In the genomic region with DNA sequence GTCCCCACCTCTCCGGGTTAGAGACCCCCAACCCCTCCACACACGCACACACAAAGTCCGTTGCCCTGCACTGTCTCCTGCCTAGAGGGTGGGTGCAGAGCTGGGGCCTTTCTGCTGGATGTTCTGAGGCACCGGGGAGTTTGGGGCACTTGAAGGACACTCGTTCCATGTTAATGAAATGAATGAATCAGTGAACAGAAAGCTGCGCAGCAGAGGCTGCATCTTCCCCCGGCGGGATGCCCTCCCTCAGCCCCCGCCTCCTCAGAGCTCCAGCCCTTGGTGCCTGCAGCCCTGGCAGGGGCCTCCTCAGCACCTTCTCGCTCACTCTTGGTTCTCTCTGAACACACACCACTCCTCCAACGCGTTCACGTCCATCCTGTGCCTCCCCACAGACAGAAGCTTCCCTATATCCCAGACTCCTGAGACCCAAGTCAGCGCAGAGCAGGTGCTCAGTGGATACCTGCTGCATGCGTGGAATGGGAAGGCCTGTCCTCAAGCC, we compare ENCODE assay signal across 30 cellular contexts.
"Had no signal": no experiment of that assay in that cellular context is flagged by ENCODE, and none has a peak within 500 bp of the region (broad histone marks: within the 10 kb centered on the region; RNA-seq: fewer than 3 reads in every experiment).

No MANE protein-coding gene starts in this region.

- FAIRE-seq: TTC549 had no signal

- DNase-seq: activated CD4-positive, alpha-beta T cell treated with anti-CD3 and anti-CD28 coated beads, Interleukin-2, amount 10 ng/mL, durations not matched to agents 24 days and 14 days; activated CD8-positive, alpha-beta T cell treated with anti-CD3 and anti-CD28 coated beads, Interleukin-2, amount 10 ng/mL, durations not matched to agents 7 days and 5 days; activated gamma-delta T cell treated with Interleukin-2 at 50 U/mL for 16 hours; activated naive CD4-positive, alpha-beta T cell treated with anti-CD3 and anti-CD28 coated beads, Interleukin-2, amount 50 U/mL, for 16 hours; amniotic stem cell; central memory CD4-positive, alpha-beta T cell; endodermal cell; foreskin fibroblast; hypothalamus; immature natural killer cell; naive B cell; nephron progenitor cell; SK-N-SH; stimulated activated CD4-positive, alpha-beta T cell treated with anti-CD3 and anti-CD28 coated beads, Interleukin-12 subunit alpha, Interleukin-12 subunit beta, amount 100 ng/mL, for 4 hours; stimulated activated CD4-positive, alpha-beta T cell treated with anti-CD3 and anti-CD28 coated beads, Interleukin-4, amount 100 ng/mL, for 1 hour; stimulated activated naive CD8-positive, alpha-beta T cell treated with anti-CD3 and anti-CD28 coated beads, Interleukin-15, Interleukin-2, amounts not matched to agents 100 U/mL and 50 U/mL, for 24 hours; SW 1271; T-helper 9 cell had no signal

- H3K36me3 ChIP-seq: heart left ventricle, neutrophil, ovary, prostate gland, thoracic aorta had no signal

- H3K4me1 Mint-ChIP-seq: endodermal cell, immature natural killer cell, nephron progenitor cell had no signal

- H3K4me3 ChIP-seq: heart left ventricle, ovary, prostate gland, thoracic aorta had no signal

- H3K4me2 ChIP-seq: SK-N-SH had no signal

- H3K9ac ChIP-seq: SK-N-SH had no signal

- H3K4me3 Mint-ChIP-seq: activated CD4-positive, alpha-beta T cell treated with anti-CD3 and anti-CD28 coated beads, Interleukin-2, amount 10 ng/mL, durations not matched to agents 24 days and 14 days; activated CD8-positive, alpha-beta T cell treated with anti-CD3 and anti-CD28 coated beads, Interleukin-2, amount 10 ng/mL, durations not matched to agents 7 days and 5 days; activated T-helper 1 cell treated with anti-CD3 and anti-CD28 coated beads, Interleukin-12 subunit alpha, Interleukin-12 subunit beta, Interleukin-2, Interleukin-4 antibody, amounts not matched to agents 30 ng/mL and 10 ng/mL and 1 ng/mL, durations not matched to agents 14 hours and 24 hours and 36 hours; dendritic cell treated with granulocyte-macrophage colony-stimulating factor and Interleukin-4, amounts not matched to agents 40 ng/mL and 50 ng/mL, for 4 days; endodermal cell; immature natural killer cell; naive B cell; nephron progenitor cell; T-helper 1 cell treated with Interleukin-12 subunit alpha and Interleukin-12 subunit beta and Interleukin-4 antibody, amounts not matched to agents 30 μg/mL and 1 μg/mL, for 36 hours; type B pancreatic cell had no signal

- H3K27ac Mint-ChIP-seq: activated CD4-positive, alpha-beta T cell treated with anti-CD3 and anti-CD28 coated beads, Interleukin-2, amount 10 ng/mL, durations not matched to agents 24 days and 14 days; activated CD8-positive, alpha-beta T cell treated with anti-CD3 and anti-CD28 coated beads, Interleukin-2, amount 10 ng/mL, durations not matched to agents 7 days and 5 days; activated T-helper 1 cell treated with anti-CD3 and anti-CD28 coated beads, Interleukin-12 subunit alpha, Interleukin-12 subunit beta, Interleukin-2, Interleukin-4 antibody, amounts not matched to agents 30 ng/mL and 10 ng/mL and 1 ng/mL, durations not matched to agents 14 hours and 24 hours and 36 hours; dendritic cell treated with granulocyte-macrophage colony-stimulating factor and Interleukin-4, amounts not matched to agents 40 ng/mL and 50 ng/mL, for 4 days; endodermal cell; immature natural killer cell; naive B cell; nephron progenitor cell; T-helper 1 cell treated with Interleukin-12 subunit alpha and Interleukin-12 subunit beta and Interleukin-4 antibody, amounts not matched to agents 30 μg/mL and 1 μg/mL, for 36 hours; type B pancreatic cell had no signal

- H3K27me3 ChIP-seq: neutrophil, ovary had no signal

- ATAC-seq: activated CD8-positive, alpha-beta T cell treated with anti-CD3 and anti-CD28 coated beads, Interleukin-2, amount 10 ng/mL, durations not matched to agents 7 days and 5 days; esophagus mucosa; heart left ventricle; stimulated activated naive CD8-positive, alpha-beta T cell treated with anti-CD3 and anti-CD28 coated beads, Interleukin-15, Interleukin-2, amounts not matched to agents 100 U/mL and 50 U/mL, for 24 hours had no signal

- H3K9me3 ChIP-seq: heart left ventricle, neutrophil, ovary, prostate gland, SK-N-SH, thoracic aorta had no signal

- H3K36me3 Mint-ChIP-seq: type B pancreatic cell had no signal

- H3K27ac ChIP-seq: heart left ventricle, neutrophil, ovary, prostate gland, thoracic aorta, VCaP had no signal

- H3K4me1 ChIP-seq: heart left ventricle, prostate gland had no signal

- H3K27me3 Mint-ChIP-seq: activated CD4-positive, alpha-beta T cell treated with anti-CD3 and anti-CD28 coated beads, Interleukin-2, amount 10 ng/mL, durations not matched to agents 24 days and 14 days; dendritic cell treated with granulocyte-macrophage colony-stimulating factor and Interleukin-4, amounts not matched to agents 40 ng/mL and 50 ng/mL, for 4 days; type B pancreatic cell had no signal
